Comparison of ENCODE assay signal across 1 cellular context in the genomic region with DNA sequence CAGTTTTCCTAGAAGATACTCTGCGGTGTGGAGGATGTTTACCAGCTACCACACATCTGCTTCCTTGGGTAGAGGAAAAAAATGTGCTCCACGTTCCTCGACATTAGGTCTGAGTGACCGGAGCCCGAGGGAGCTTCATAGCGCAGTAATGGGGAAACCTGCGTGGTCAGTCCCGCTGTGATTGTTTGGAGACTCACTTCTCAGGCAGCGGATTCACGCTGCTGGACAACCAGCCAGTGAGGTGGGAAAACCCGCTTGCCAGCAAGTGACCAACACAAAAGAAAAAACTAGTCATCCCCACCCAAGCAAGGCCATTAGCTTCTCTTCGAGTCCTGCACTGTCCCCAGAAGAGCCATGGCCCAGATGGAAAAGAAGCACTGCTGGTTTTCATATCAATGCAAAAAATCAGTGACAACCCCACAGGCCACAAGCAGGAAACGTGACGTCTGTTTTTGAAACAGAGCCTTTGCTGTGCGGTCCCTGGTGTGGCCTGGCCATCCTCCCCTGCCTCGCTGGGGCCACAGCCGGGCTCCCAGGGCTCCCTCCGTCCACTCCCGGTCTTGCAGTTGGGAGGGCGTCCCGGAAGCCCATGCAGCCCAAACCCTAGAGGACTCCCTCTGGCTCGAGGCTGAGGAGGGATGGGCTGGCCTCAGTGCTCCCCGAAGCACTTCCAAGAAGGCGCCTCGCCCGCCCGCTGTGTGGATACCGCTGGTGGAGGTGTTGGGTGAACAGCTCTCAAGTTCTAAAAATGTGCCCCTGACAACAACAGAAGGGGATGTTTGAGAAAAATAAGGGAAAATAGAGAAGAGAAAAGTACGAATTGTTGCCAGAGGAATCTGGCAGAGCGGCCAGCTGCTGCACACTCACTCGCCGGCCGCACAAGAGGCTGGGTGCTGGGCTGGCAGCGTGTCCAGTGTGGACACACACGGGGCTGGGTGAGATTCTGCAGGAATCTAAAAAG.
TF ChIP-seq lines count a peak whose summit lies in the region.

No MANE protein-coding gene starts in this region.

TF ChIP-seq in SK-N-SH treated with all-trans-retinoic acid at 6 μM for 48 hours, 23 proteins besides CTCF, POLR2A, EP300 and RAD21 (continued from another document):
- TF ChIP-seq, protein P1, sequence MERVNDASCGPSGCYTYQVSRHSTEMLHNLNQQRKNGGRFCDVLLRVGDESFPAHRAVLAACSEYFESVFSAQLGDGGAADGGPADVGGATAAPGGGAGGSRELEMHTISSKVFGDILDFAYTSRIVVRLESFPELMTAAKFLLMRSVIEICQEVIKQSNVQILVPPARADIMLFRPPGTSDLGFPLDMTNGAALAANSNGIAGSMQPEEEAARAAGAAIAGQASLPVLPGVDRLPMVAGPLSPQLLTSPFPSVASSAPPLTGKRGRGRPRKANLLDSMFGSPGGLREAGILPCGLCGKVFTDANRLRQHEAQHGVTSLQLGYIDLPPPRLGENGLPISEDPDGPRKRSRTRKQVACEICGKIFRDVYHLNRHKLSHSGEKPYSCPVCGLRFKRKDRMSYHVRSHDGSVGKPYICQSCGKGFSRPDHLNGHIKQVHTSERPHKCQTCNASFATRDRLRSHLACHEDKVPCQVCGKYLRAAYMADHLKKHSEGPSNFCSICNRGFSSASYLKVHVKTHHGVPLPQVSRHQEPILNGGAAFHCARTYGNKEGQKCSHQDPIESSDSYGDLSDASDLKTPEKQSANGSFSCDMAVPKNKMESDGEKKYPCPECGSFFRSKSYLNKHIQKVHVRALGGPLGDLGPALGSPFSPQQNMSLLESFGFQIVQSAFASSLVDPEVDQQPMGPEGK (CRISPR knock-in tag; IDR thresholded peaks at IDR 0.05; ENCODE audit: borderline replicate concordance): no peak
- TF ChIP-seq ZNF70 (CRISPR knock-in tag; IDR thresholded peaks at IDR 0.05) (no peak), ARNTL (CRISPR knock-in tag; IDR thresholded peaks at IDR 0.05; ENCODE audit: borderline replicate concordance, low read depth) (no peak)
- TF ChIP-seq, protein P2, sequence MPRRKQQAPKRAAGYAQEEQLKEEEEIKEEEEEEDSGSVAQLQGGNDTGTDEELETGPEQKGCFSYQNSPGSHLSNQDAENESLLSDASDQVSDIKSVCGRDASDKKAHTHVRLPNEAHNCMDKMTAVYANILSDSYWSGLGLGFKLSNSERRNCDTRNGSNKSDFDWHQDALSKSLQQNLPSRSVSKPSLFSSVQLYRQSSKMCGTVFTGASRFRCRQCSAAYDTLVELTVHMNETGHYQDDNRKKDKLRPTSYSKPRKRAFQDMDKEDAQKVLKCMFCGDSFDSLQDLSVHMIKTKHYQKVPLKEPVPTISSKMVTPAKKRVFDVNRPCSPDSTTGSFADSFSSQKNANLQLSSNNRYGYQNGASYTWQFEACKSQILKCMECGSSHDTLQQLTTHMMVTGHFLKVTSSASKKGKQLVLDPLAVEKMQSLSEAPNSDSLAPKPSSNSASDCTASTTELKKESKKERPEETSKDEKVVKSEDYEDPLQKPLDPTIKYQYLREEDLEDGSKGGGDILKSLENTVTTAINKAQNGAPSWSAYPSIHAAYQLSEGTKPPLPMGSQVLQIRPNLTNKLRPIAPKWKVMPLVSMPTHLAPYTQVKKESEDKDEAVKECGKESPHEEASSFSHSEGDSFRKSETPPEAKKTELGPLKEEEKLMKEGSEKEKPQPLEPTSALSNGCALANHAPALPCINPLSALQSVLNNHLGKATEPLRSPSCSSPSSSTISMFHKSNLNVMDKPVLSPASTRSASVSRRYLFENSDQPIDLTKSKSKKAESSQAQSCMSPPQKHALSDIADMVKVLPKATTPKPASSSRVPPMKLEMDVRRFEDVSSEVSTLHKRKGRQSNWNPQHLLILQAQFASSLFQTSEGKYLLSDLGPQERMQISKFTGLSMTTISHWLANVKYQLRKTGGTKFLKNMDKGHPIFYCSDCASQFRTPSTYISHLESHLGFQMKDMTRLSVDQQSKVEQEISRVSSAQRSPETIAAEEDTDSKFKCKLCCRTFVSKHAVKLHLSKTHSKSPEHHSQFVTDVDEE (CRISPR knock-in tag; IDR thresholded peaks at IDR 0.05): peak; percentile 39; the same call in 1 of the 2 replicates
